In genomic region chr14:45906257-45906656, GRCh38 we compare ENCODE assay signal across 26 cellular contexts.
DNase-seq lines count a peak whose midpoint lies in the region; ATAC-seq lines count a peak whose summit lies in the region.
"Had no signal": no experiment of that assay in that cellular context is flagged by ENCODE, and none has a peak within 500 bp of the region (broad histone marks: within the 10 kb centered on the region; RNA-seq: fewer than 3 reads in every experiment).

No MANE protein-coding gene starts in this region.

- WGBS in aorta, 2 donors: 73 to 96% methylated on average over 1 of the region's 1 CpG

- peak; percentile 78 for ATAC-seq in GM19023 (IDR thresholded peaks at IDR 0.05; ENCODE audit: unreplicated experiment)
- ATAC-seq in HG02623 (IDR thresholded peaks at IDR 0.05; ENCODE audit: unreplicated experiment): peak; percentile 64
- ATAC-seq in HG03439 (IDR thresholded peaks at IDR 0.05; ENCODE audit: unreplicated experiment): peak; percentile 84
- ATAC-seq in GM18520 (IDR thresholded peaks at IDR 0.05; ENCODE audit: unreplicated experiment): no peak
- ATAC-seq in aorta (ENCODE audit: low FRiP score): no peak
- ATAC-seq: activated CD4-positive, alpha-beta T cell treated with anti-CD3 and anti-CD28 coated beads for 36 hours; activated T-cell treated with anti-CD3 and anti-CD28 coated beads, Interleukin-2, amount 50 U/mL, for 72 hours; CD8-positive, alpha-beta T cell; psoas muscle; T-cell had no signal

- no peaks in the 10 kb centered on the region for H3K27me3 ChIP-seq in aorta (ENCODE audit: control insufficient read depth in 1 of 2, insufficient read depth in 2 of 2, low read length in 1 of 2)
- H3K27me3 ChIP-seq: thyroid gland had no signal

- no peak overlapping the region for H3K27ac ChIP-seq in aorta (ENCODE audit: low read depth in 1 of 2, low read length in 2 of 2)
- H3K27ac ChIP-seq: psoas muscle, skin epidermis, thyroid gland had no signal

- DNase-seq in kidney tubule cell (ENCODE audit: low spot score): peak; percentile 64
- DNase-seq in aorta: no peak
- DNase-seq in NCI-H345 treated with DMSO at 0.1 percent for 48 hours (lab: John Stamatoyannopoulos, UW; ENCODE audit: unreplicated experiment): no peak
- DNase-seq: activated CD4-positive, alpha-beta T cell treated with anti-CD3 and anti-CD28 coated beads for 36 hours; activated naive CD4-positive, alpha-beta T cell treated with anti-CD3 and anti-CD28 coated beads, Interleukin-2, amount 50 U/mL, for 16 hours; activated T-cell treated with anti-CD3 and anti-CD28 coated beads, Interleukin-2, amount 50 U/mL, for 72 hours; anterior cingulate cortex; CD8-positive, alpha-beta T cell; erythroblast; hippocampal formation; MM.1S; NCI-H146; NCI-H774; OCI-M1; psoas muscle; SHP77 treated with DMSO at 0.1 percent for 48 hours; stimulated activated naive CD4-positive, alpha-beta T cell treated with Interleukin-2 at 50 U/mL for 16 hours; T-cell; thyroid gland had no signal

- H3K4me3 ChIP-seq in aorta (ENCODE audit: low read length in 2 of 2): no peak overlapping the region
- H3K4me3 ChIP-seq: HAP-1, lung, psoas muscle, skin epidermis, thyroid gland had no signal

- no peaks in the 10 kb centered on the region for H3K36me3 ChIP-seq in aorta (ENCODE audit: control insufficient read depth in 1 of 2, insufficient read depth in 2 of 2, low read length in 1 of 2)
- H3K36me3 ChIP-seq: HAP-1, thyroid gland had no signal

- peaks cover 5% of the 10 kb centered on the region for H3K9me3 ChIP-seq in aorta (ENCODE audit: control insufficient read depth, low read length)
- H3K9me3 ChIP-seq: HAP-1, psoas muscle, thyroid gland had no signal

- H3K4me1 ChIP-seq in aorta (ENCODE audit: control insufficient read depth in 1 of 2, insufficient read depth in 2 of 2, low read length in 2 of 2): no peaks in the 10 kb centered on the region
- H3K4me1 ChIP-seq: HAP-1, psoas muscle, thyroid gland had no signal

- intact Hi-C loops in aorta (cut with DNase I): no loop called here

Comparison
In these comparisons a context has a peak if more than half of its experiments do, and no peak if none do; other contexts are left out.
1. ATAC-seq: peak in GM19023 (single experiment), HG02623 (single experiment) and HG03439 (single experiment); none in GM18520 (single experiment) and aorta (single experiment).